In genomic region chr11:72326151-72326842, GRCh38 we compare ENCODE assay signal across 13 cellular contexts.
DNase-seq lines count a peak whose midpoint lies in the region; ATAC-seq and TF ChIP-seq lines count a peak whose summit lies in the region.
"Had no signal": no experiment of that assay in that cellular context is flagged by ENCODE, and none has a peak within 500 bp of the region (broad histone marks: within the 10 kb centered on the region; RNA-seq: fewer than 3 reads in every experiment).

No MANE protein-coding gene starts in this region.

- H3K4me1 Mint-ChIP-seq in endothelial cell (ENCODE audit: unreplicated experiment) (peaks cover 12% of the 10 kb centered on the region), T-helper 17 cell (peaks cover 3% of the 10 kb centered on the region), type B pancreatic cell (ENCODE audit: unreplicated experiment) (peaks cover 14% of the 10 kb centered on the region)

- peaks cover 33% of the 10 kb centered on the region for H3K4me1 ChIP-seq in ACC112 (ENCODE audit: control insufficient read depth, insufficient read depth, low read length, unreplicated experiment)

- TF ChIP-seq CTCF in endothelial cell (IDR thresholded peaks at IDR 0.05; ENCODE audit: unreplicated experiment) (no peak), type B pancreatic cell (conservative IDR thresholded peaks at IDR 0.05) (no peak)

- no peaks in the 10 kb centered on the region for H3K27me3 ChIP-seq in ACC112 (ENCODE audit: insufficient read depth, low read length)
- H3K27me3 ChIP-seq: cardiac muscle cell, gastrocnemius medialis, transverse colon had no signal

- no peak overlapping the region for H3K4me3 ChIP-seq in ACC112 (ENCODE audit: low read depth, low read length)
- H3K4me3 ChIP-seq: cardiac muscle cell, gastrocnemius medialis, transverse colon had no signal

- peak overlapping the region; percentile 55 for H3K27ac ChIP-seq in ACC112 (ENCODE audit: low read depth, low read length)
- H3K27ac ChIP-seq: cardiac muscle cell, gastrocnemius medialis, transverse colon had no signal

- H3K36me3 ChIP-seq in ACC112 (ENCODE audit: insufficient read depth, low read length) = no peaks in the 10 kb centered on the region
- H3K36me3 ChIP-seq: cardiac muscle cell, gastrocnemius medialis, transverse colon had no signal

- no peak overlapping the region for H3K4me3 Mint-ChIP-seq in endothelial cell (ENCODE audit: unreplicated experiment)
- no peak overlapping the region for H3K4me3 Mint-ChIP-seq in T-helper 17 cell
- H3K4me3 Mint-ChIP-seq in type B pancreatic cell = no peak overlapping the region

- peaks cover 3% of the 10 kb centered on the region for H3K36me3 Mint-ChIP-seq in endothelial cell (ENCODE audit: low read depth, unreplicated experiment)
- H3K36me3 Mint-ChIP-seq in T-helper 17 cell (ENCODE audit: low read depth) = peaks cover 4% of the 10 kb centered on the region
- no peaks in the 10 kb centered on the region for H3K36me3 Mint-ChIP-seq in type B pancreatic cell

- DNase-seq in HS-5 (ENCODE audit: low read depth) (peak; percentile 26), kidney glomerular epithelial cell (lab: John Stamatoyannopoulos, UW) (peak; percentile 14), endothelial cell (ENCODE audit: low spot score) (no peak), T-helper 17 cell (no peak), type B pancreatic cell (ENCODE audit: extremely low spot score, unreplicated experiment) (no peak)
- DNase-seq in activated naive CD4-positive, alpha-beta T cell treated with anti-CD3 and anti-CD28 coated beads, Interleukin-2, amount 50 U/mL, for 16 hours = peak; percentile 18
- DNase-seq: Calu3, gastrocnemius medialis, NCI-H446 treated with DMSO at 0.1 percent for 48 hours, transverse colon had no signal

- ATAC-seq in T-helper 17 cell (no peak), HG02852 (IDR thresholded peaks at IDR 0.05; ENCODE audit: unreplicated experiment) (no peak)
- ATAC-seq: gastrocnemius medialis had no signal

- no peaks in the 10 kb centered on the region for H3K79me2 ChIP-seq in ACC112 (ENCODE audit: control insufficient read depth, insufficient read depth, low read length, unreplicated experiment)

- no peak overlapping the region for H3K27ac Mint-ChIP-seq in endothelial cell (ENCODE audit: unreplicated experiment)
- no peak overlapping the region for H3K27ac Mint-ChIP-seq in T-helper 17 cell
- H3K27ac Mint-ChIP-seq in type B pancreatic cell = no peak overlapping the region

- no peaks in the 10 kb centered on the region for H3K27me3 Mint-ChIP-seq in endothelial cell (ENCODE audit: unreplicated experiment)
- H3K27me3 Mint-ChIP-seq in T-helper 17 cell = no peaks in the 10 kb centered on the region
- H3K27me3 Mint-ChIP-seq in type B pancreatic cell = no peaks in the 10 kb centered on the region

- H3K9me3 ChIP-seq in T-helper 17 cell (ENCODE audit: control insufficient read depth, low read length, poor library complexity, severe bottlenecking) = no peaks in the 10 kb centered on the region
- H3K9me3 ChIP-seq: gastrocnemius medialis, transverse colon had no signal

- H3K9me3 Mint-ChIP-seq in endothelial cell (ENCODE audit: unreplicated experiment) (no peaks in the 10 kb centered on the region), type B pancreatic cell (no peaks in the 10 kb centered on the region)

- no peak overlapping the region for H2AFZ ChIP-seq in ACC112 (ENCODE audit: low read length, unreplicated experiment)

Comparison
In these comparisons a context has a peak if more than half of its experiments do, and no peak if none do; other contexts are left out.
1. DNase-seq: peak in HS-5 (single experiment), activated naive CD4-positive, alpha-beta T cell treated with anti-CD3 and anti-CD28 coated beads, Interleukin-2, amount 50 U/mL, for 16 hours (single experiment) and kidney glomerular epithelial cell (single experiment); none in endothelial cell (single experiment), T-helper 17 cell (0 of 3) and type B pancreatic cell (single experiment).